1 cellular context compared by ENCODE assay signal in the genomic region with DNA sequence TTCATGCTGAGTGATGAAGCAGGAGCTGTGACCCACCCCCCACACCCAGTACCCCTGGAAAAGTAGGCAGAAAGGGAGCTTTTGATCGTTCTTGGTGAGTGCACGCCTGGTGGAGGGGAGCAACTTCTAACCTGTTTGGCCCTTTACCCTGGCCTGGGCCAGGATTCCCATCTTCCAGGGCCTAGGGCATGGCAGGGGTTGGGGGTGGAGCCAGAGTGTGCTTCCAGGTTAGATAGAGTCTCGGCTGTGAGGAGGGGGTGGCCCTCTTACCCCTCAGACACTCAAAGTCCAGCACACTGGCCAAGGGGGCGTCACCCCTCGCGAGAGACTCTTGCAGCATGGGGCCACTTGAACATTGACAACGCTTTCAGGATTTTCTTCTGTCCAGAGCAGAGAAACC.
TF ChIP-seq lines count a peak whose summit lies in the region.

No MANE protein-coding gene starts in this region.

TF ChIP-seq in GM23338, 12 proteins besides CTCF, POLR2A, EP300 and RAD21 (continued from another document):
- TF ChIP-seq ZNF462 (CRISPR knock-in tag; IDR thresholded peaks at IDR 0.05): no peak
- no peak for TF ChIP-seq JUNB (IDR thresholded peaks at IDR 0.05; ENCODE audit: unreplicated experiment)
- no peak for TF ChIP-seq EZH2 (IDR thresholded peaks at IDR 0.05; ENCODE audit: low read depth, unreplicated experiment)
- no peak for TF ChIP-seq ZNF114 (CRISPR knock-in tag; IDR thresholded peaks at IDR 0.05)
- no peak for TF ChIP-seq STAT1 (IDR thresholded peaks at IDR 0.05; ENCODE audit: unreplicated experiment)
- TF ChIP-seq ZNF331 (CRISPR knock-in tag; IDR thresholded peaks at IDR 0.05; ENCODE audit: low read depth): no peak
TF ChIP-seq in GM23338: peak in this region for 0.
